ENCODE assay signal across 1 cellular context in genomic region chr7:67302113-67303039, GRCh38.
TF ChIP-seq lines count a peak whose summit lies in the region.

No MANE protein-coding gene starts in this region.

TF ChIP-seq in K562, 482 proteins besides CTCF, POLR2A, EP300 and RAD21 (continued from another document and continues in another):
- TF ChIP-seq ZNF609 (CRISPR knock-in tag; IDR thresholded peaks at IDR 0.05; ENCODE audit: borderline replicate concordance) (no peak), ZBTB2 (IDR thresholded peaks at IDR 0.05) (peak; percentile 68; the same call in 1 of the 2 replicates), USF2 (CRISPR knock-in tag; IDR thresholded peaks at IDR 0.05) (no peak; the same call in 1 of the 2 replicates), MNT (conservative IDR thresholded peaks at IDR 0.05) (peak; percentile 87 to 95), GMEB1 (CRISPR knock-in tag; IDR thresholded peaks at IDR 0.05) (peak; percentile 50; the same call in 1 of the 2 replicates), NR2C1 (IDR thresholded peaks at IDR 0.05) (peak; percentile 89), NR2C1 (tag; IDR thresholded peaks at IDR 0.05) (peak; percentile 90), RBFOX2 (IDR thresholded peaks at IDR 0.05; ENCODE audit: low read depth, low read length) (peak; percentile 94), CBFA2T3 (IDR thresholded peaks at IDR 0.05) (0 out of 2 replicates have a peak, but pooled peaks have one; percentile 4), HINFP (tag; conservative IDR thresholded peaks at IDR 0.05; ENCODE audit: low read depth) (no peak), NKRF (IDR thresholded peaks at IDR 0.05; ENCODE audit: borderline replicate concordance) (peak; percentile 76; the same call in 1 of the 2 replicates), MED1 (CRISPR knock-in tag; IDR thresholded peaks at IDR 0.05; ENCODE audit: borderline replicate concordance) (no peak), KAT7 (CRISPR knock-in tag; IDR thresholded peaks at IDR 0.05; ENCODE audit: borderline replicate concordance) (no peak), ZNF41 (CRISPR knock-in tag; conservative IDR thresholded peaks at IDR 0.05) (peak; percentile 81; the same call in 1 of the 2 replicates), ZNF347 (CRISPR knock-in tag; IDR thresholded peaks at IDR 0.05; ENCODE audit: low read depth) (no peak), ELF4 (CRISPR knock-in tag; IDR thresholded peaks at IDR 0.05) (peak; percentile 65), C11orf30 (IDR thresholded peaks at IDR 0.05; ENCODE audit: low read depth) (peak; percentile 86), ZFX (CRISPR knock-in tag; IDR thresholded peaks at IDR 0.05) (peak; percentile 96), POLR2AphosphoS5 (IDR thresholded peaks at IDR 0.05; ENCODE audit: control insufficient read depth, insufficient read depth, low read depth, low read length) (peak; percentile 91), MLLT1 (IDR thresholded peaks at IDR 0.05) (peak in 1 of 2 experiments; percentile 64; a peak in 1 of 4 replicates), ZBTB26 (CRISPR knock-in tag; IDR thresholded peaks at IDR 0.05) (0 out of 2 replicates have a peak, but pooled peaks have one; percentile 79), CBX5 (IDR thresholded peaks at IDR 0.05; ENCODE audit: borderline replicate concordance, low read depth) (peak; percentile 11; the same call in 1 of the 2 replicates), GABPA (tag; conservative IDR thresholded peaks at IDR 0.05; ENCODE audit: low read depth) (peak; percentile 87), SMAD4 (CRISPR knock-in tag; conservative IDR thresholded peaks at IDR 0.05) (peak; percentile 71), CTCFL (IDR thresholded peaks at IDR 0.05; ENCODE audit: borderline replicate concordance, insufficient read depth, low read depth, low read length, poor library complexity, severe bottlenecking) (peak; percentile 63), CGGBP1 (CRISPR knock-in tag; IDR thresholded peaks at IDR 0.05) (0 out of 2 replicates have a peak, but pooled peaks have one; percentile 33), RBM14 (IDR thresholded peaks at IDR 0.05; ENCODE audit: borderline replicate concordance, insufficient read depth, low read depth, low read length) (0 out of 2 replicates have a peak, but pooled peaks have one; percentile 31), SUPT5H (IDR thresholded peaks at IDR 0.05) (peak; percentile 98), ASH1L (IDR thresholded peaks at IDR 0.05; ENCODE audit: borderline replicate concordance, low read depth, partially characterized antibody) (peak; percentile 44), BRF1 (IDR thresholded peaks at IDR 0.05; ENCODE audit: borderline replicate concordance, extremely low read depth, insufficient read length) (no peak), MTA2 (IDR thresholded peaks at IDR 0.05; ENCODE audit: low read depth) (no peak), E2F6 (IDR thresholded peaks at IDR 0.05; ENCODE audit: borderline replicate concordance in 1 of 2, extremely low read depth in 1 of 2, insufficient read depth in 1 of 2, insufficient read length in 1 of 2, low read depth in 1 of 2, low read length in 1 of 2, poor library complexity in 1 of 2, severe bottlenecking in 1 of 2) (peak in 1 of 2 experiments; percentile 82), ERF (CRISPR knock-in tag; IDR thresholded peaks at IDR 0.05) (0 out of 2 replicates have a peak, but pooled peaks have one; percentile 72)
